19 cellular contexts compared by ENCODE assay signal in the genomic region with DNA sequence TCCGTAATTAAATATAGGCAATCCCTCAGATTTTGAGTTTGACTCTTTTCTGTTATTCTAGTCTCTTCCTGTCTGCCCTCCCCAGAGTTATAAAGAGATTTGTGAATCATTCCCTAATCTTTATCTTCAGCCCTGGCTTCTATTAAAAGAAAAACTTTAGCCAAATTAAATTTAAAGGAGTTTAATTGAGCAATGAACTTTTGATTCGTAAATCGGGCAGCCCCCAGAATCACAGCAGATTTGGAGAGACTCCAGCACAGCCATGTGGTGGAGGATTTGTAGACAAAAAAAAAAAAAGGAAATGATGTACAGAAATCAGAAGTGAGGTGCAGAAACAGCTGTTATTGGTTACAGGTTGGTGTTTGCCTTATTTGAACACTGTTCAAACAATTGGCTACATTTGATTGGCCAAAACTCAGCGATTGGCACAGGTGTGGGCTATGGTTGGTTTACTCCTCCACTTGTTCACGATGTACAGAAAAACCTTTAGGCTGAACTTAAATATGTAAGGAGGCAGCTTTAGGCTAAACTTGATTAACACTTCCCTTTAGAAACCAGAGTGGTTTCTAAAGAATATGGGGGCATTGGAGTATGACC. TPM values are rescaled to one million over a fixed set of nuclear protein-coding genes. Genes with fewer than 3 reads are reported as not detected.
DNase-seq lines count a peak whose midpoint lies in the region; ATAC-seq and TF ChIP-seq lines count a peak whose summit lies in the region.
"Had no signal": no experiment of that assay in that cellular context is flagged by ENCODE, and none has a peak within 500 bp of the region (broad histone marks: within the 10 kb centered on the region; RNA-seq: fewer than 3 reads in every experiment).

No MANE protein-coding gene starts in this region.

- H3K4me1 ChIP-seq in BE2C = peaks cover 20% of the 10 kb centered on the region
- peaks cover 22% of the 10 kb centered on the region for H3K4me1 ChIP-seq in mammary epithelial cell (ENCODE audit: insufficient read depth, low read length)
- peaks cover 28% of the 10 kb centered on the region for H3K4me1 ChIP-seq in CD4-positive, alpha-beta memory T cell (ENCODE audit: insufficient read depth, low read length)
- H3K4me1 ChIP-seq: colonic mucosa had no signal

- no TSS peak for BruUV-seq in mammary epithelial cell (replicated peaks; lab: Mats Ljungman, UMichigan)

- no peaks in the 10 kb centered on the region for H3K36me3 ChIP-seq in BE2C
- no peaks in the 10 kb centered on the region for H3K36me3 ChIP-seq in mammary epithelial cell (ENCODE audit: insufficient read depth, low read length)
- H3K36me3 ChIP-seq in CD4-positive, alpha-beta memory T cell (ENCODE audit: insufficient read depth, low read length) = no peaks in the 10 kb centered on the region
- H3K36me3 ChIP-seq: colonic mucosa had no signal

- no peak overlapping the region for H2AFZ ChIP-seq in mammary epithelial cell (ENCODE audit: low read depth, low read length)
- H2AFZ ChIP-seq: PC-9 had no signal

- TF ChIP-seq CTCF in BE2C (IDR thresholded peaks at IDR 0.05; ENCODE audit: low read depth, low read length) (no peak), activated B cell treated with CpG ODN at 0.5 μM for 24 hours (IDR thresholded peaks at IDR 0.05) (no peak), mammary epithelial cell (conservative IDR thresholded peaks at IDR 0.05 in 1 of 2, IDR thresholded peaks at IDR 0.05 in 1 of 2; ENCODE audit: extremely low read depth in 1 of 2, insufficient read depth in 1 of 2, low read depth in 1 of 2, low read length in 2 of 2) (no peak)

- in situ Hi-C loops in mammary epithelial cell (cut with MboI; ENCODE audit: low sequenced_read_pairs in 2 of 2) = no loop called here

- dilution Hi-C loops in mammary epithelial cell (cut with HindIII; ENCODE audit: low sequenced_read_pairs) = no loop called here

- H3K9me3 ChIP-seq in BE2C (no peaks in the 10 kb centered on the region), mammary epithelial cell (replicated peaks; ENCODE audit: insufficient read depth, low read length) (no peaks in the 10 kb centered on the region)
- H3K9me3 ChIP-seq in CD4-positive, alpha-beta memory T cell (ENCODE audit: control insufficient read depth in 1 of 2, low read length in 2 of 2) = no peaks in the 10 kb centered on the region
- H3K9me3 ChIP-seq: colonic mucosa had no signal

- H3K4me3 ChIP-seq in BE2C (ENCODE audit: low read depth, low read length) = peak overlapping the region; percentile 32
- no peak overlapping the region for H3K4me3 ChIP-seq in mammary epithelial cell (replicated peaks in 1 of 3; ENCODE audit: insufficient read depth in 1 of 3, low read depth in 2 of 3, low read length in 3 of 3)
- H3K4me3 ChIP-seq in CD4-positive, alpha-beta memory T cell (ENCODE audit: low read length in 2 of 2) = no peak overlapping the region
- H3K4me3 ChIP-seq: colonic mucosa, PC-9 had no signal

- H3K9ac ChIP-seq in mammary epithelial cell (ENCODE audit: insufficient read depth, low read length) = no peak overlapping the region

- H4K20me1 ChIP-seq in mammary epithelial cell (ENCODE audit: insufficient read depth, low read length) = peaks cover 2% of the 10 kb centered on the region

- WGBS in mammary epithelial cell (ENCODE audit: low coverage, missing lambda C conversion rate) = 89% methylated on average over 5 of the region's 5 CpGs

- no peaks in the 10 kb centered on the region for H3K27me3 Mint-ChIP-seq in activated B cell treated with CpG ODN at 0.5 μM for 24 hours
- peaks cover 0 to 3% of the 10 kb centered on the region in 2 donors for H3K27me3 Mint-ChIP-seq in CD4-positive, alpha-beta memory T cell
- H3K27me3 Mint-ChIP-seq: type B pancreatic cell had no signal

- DNase-seq in BE2C = peak; percentile 46
- no peak for DNase-seq in activated B cell treated with CpG ODN at 0.5 μM for 24 hours
- no peak for DNase-seq in DMS79 (lab: John Stamatoyannopoulos, UW)
- DNase-seq in mammary epithelial cell = no peak
- DNase-seq in CD4-positive, alpha-beta memory T cell = no peak
- no peak for DNase-seq in effector CD4-positive, alpha-beta T cell
- DNase-seq: activated CD4-positive, CD25-positive, alpha-beta regulatory T cell; activated gamma-delta T cell treated with Interleukin-2 at 50 U/mL for 16 hours; colonic mucosa; mesendoderm; NCI-H1417; NCI-H226; PC-9 had no signal

- H3K9me3 Mint-ChIP-seq in activated B cell treated with CpG ODN at 0.5 μM for 24 hours = no peaks in the 10 kb centered on the region
- H3K9me3 Mint-ChIP-seq in CD4-positive, alpha-beta memory T cell = no peaks in the 10 kb centered on the region
- H3K9me3 Mint-ChIP-seq: stimulated activated effector memory CD8-positive, alpha-beta T cell treated with anti-CD3 and anti-CD28 coated beads, Interleukin-12 subunit alpha, Interleukin-12 subunit beta, amount 100 ng/mL, for 72 hours; type B pancreatic cell had no signal

- peaks cover 8% of the 10 kb centered on the region for H3K36me3 Mint-ChIP-seq in activated B cell treated with CpG ODN at 0.5 μM for 24 hours (ENCODE audit: low read depth)
- H3K36me3 Mint-ChIP-seq in CD4-positive, alpha-beta memory T cell = peaks cover 0 to 8% of the 10 kb centered on the region in 2 donors
- H3K36me3 Mint-ChIP-seq: stimulated activated effector memory CD8-positive, alpha-beta T cell treated with anti-CD3 and anti-CD28 coated beads, Interleukin-12 subunit alpha, Interleukin-12 subunit beta, amount 100 ng/mL, for 72 hours; type B pancreatic cell had no signal

- no peak overlapping the region for H3K27ac ChIP-seq in mammary epithelial cell (ENCODE audit: insufficient read depth, low read depth, low read length)
- no peak overlapping the region for H3K27ac ChIP-seq in CD4-positive, alpha-beta memory T cell (ENCODE audit: low read depth, low read length)
- H3K27ac ChIP-seq: colonic mucosa, PC-9 had no signal

- H3K27me3 ChIP-seq in BE2C (no peaks in the 10 kb centered on the region), mammary epithelial cell (ENCODE audit: insufficient read depth, low read length) (no peaks in the 10 kb centered on the region)
- no peaks in the 10 kb centered on the region for H3K27me3 ChIP-seq in CD4-positive, alpha-beta memory T cell (ENCODE audit: insufficient read depth, low read length)
- H3K27me3 ChIP-seq: colonic mucosa had no signal

- CTCF ChIA-PET in activated B cell treated with CpG ODN at 0.5 μM for 24 hours (lab: Charles Lee) (interaction anchor here (1.3 to 1.7 kb wide), 3 partner anchors 10 to 122 kb away, joined by 3 to 7 read pairs (median 5); no protein-coding TSS in a partner anchor), mammary epithelial cell (lab: Charles Lee; ENCODE audit: low non-redundant PET) (no interaction called here)
- CTCF ChIA-PET in CD4-positive, alpha-beta memory T cell (lab: Charles Lee; ENCODE audit: partially characterized antibody) = interaction anchor here (1.0 to 7.2 kb wide), 6 partner anchors 9 to 204 kb away, joined by 3 to 76 read pairs (median 6); no protein-coding TSS in a partner anchor

- POLR2A ChIA-PET in activated B cell treated with CpG ODN at 0.5 μM for 24 hours (lab: Charles Lee) = interaction anchor here (0.9 to 1.9 kb wide), 2 partner anchors 110 to 441 kb away, joined by 3 to 6 read pairs; partner anchors contain the start of genes CUL5 and CWF19L2
- POLR2A ChIA-PET in CD4-positive, alpha-beta memory T cell (lab: Charles Lee; ENCODE audit: partially characterized antibody) = interaction anchor here (0.8 kb wide), 1 partner anchor 22 kb away, joined by 3 read pairs; no protein-coding TSS in a partner anchor

- peak; percentile 22 for ATAC-seq in GM18868 (IDR thresholded peaks at IDR 0.05; ENCODE audit: unreplicated experiment)
- ATAC-seq in HG03095 (IDR thresholded peaks at IDR 0.05; ENCODE audit: unreplicated experiment) = peak; percentile 26
- no peak for ATAC-seq in activated B cell treated with CpG ODN at 0.5 μM for 24 hours (ENCODE audit: low read depth)
- ATAC-seq: stimulated activated effector memory CD8-positive, alpha-beta T cell treated with anti-CD3 and anti-CD28 coated beads, Interleukin-12 subunit alpha, Interleukin-12 subunit beta, amount 100 ng/mL, for 72 hours had no signal

- intact Hi-C loops in activated B cell treated with CpG ODN at 0.5 μM for 24 hours (cut with micrococcal nuclease) (loop anchor here (5.0 to 10.0 kb wide), 2 partner anchors 1094 to 1493 kb away; partner anchors contain the start of genes AASDHPPT and KBTBD3), mammary epithelial cell (cut with micrococcal nuclease) (no loop called here)
- intact Hi-C loops in CD4-positive, alpha-beta memory T cell (cut with micrococcal nuclease) = loop anchor here (10.0 kb wide), 2 partner anchors 657 to 897 kb away; partner anchors contain the start of genes ATM, C11orf65 and NPAT

- H3K27ac Mint-ChIP-seq in activated B cell treated with CpG ODN at 0.5 μM for 24 hours = peak overlapping the region; percentile 62
- H3K27ac Mint-ChIP-seq in CD4-positive, alpha-beta memory T cell = no peak overlapping the region
- H3K27ac Mint-ChIP-seq: stimulated activated effector memory CD8-positive, alpha-beta T cell treated with anti-CD3 and anti-CD28 coated beads, Interleukin-12 subunit alpha, Interleukin-12 subunit beta, amount 100 ng/mL, for 72 hours; type B pancreatic cell had no signal

- H3K4me3 Mint-ChIP-seq in activated B cell treated with CpG ODN at 0.5 μM for 24 hours = peak overlapping the region; percentile 69
- H3K4me3 Mint-ChIP-seq in CD4-positive, alpha-beta memory T cell = peak overlapping the region in 1 of 8 donors; percentile 35
- H3K4me3 Mint-ChIP-seq: stimulated activated effector memory CD8-positive, alpha-beta T cell treated with anti-CD3 and anti-CD28 coated beads, Interleukin-12 subunit alpha, Interleukin-12 subunit beta, amount 100 ng/mL, for 72 hours; type B pancreatic cell had no signal

- H3K4me2 ChIP-seq in mammary epithelial cell (ENCODE audit: insufficient read depth, low read depth, low read length) = no peak overlapping the region
- H3K4me2 ChIP-seq: PC-9 had no signal

- peaks cover 54% of the 10 kb centered on the region for H3K4me1 Mint-ChIP-seq in activated B cell treated with CpG ODN at 0.5 μM for 24 hours
- peaks cover 21 to 39% (median 34%) of the 10 kb centered on the region in 4 donors for H3K4me1 Mint-ChIP-seq in CD4-positive, alpha-beta memory T cell

- H3K79me2 ChIP-seq in mammary epithelial cell (ENCODE audit: insufficient read depth, low read length) = peaks cover 20% of the 10 kb centered on the region

RNA-seq across cellular contexts. Expression of gene ALKBH8, which starts 2.3 kb away (rescaled TPM):
- 11.6 TPM for polyA plus RNA-seq in BE2C (2012; ENCODE audit: insufficient read depth, insufficient read length, low read depth)
- 11.8 and 12.4 TPM in 2 replicates for total RNA-seq in activated B cell treated with CpG ODN at 0.5 μM for 24 hours
- total RNA-seq in mammary epithelial cell = 1 to 10 TPM; 6.3 to 8.8 TPM
- 3.9 TPM for polyA plus RNA-seq in mammary epithelial cell
- 5.8 TPM for polyA minus RNA-seq in mammary epithelial cell
- total RNA-seq in CD4-positive, alpha-beta memory T cell = 10 to 100 TPM; 14.6 to 15.2 TPM
- 10 to 100 TPM in 1 of 2 donors, 1 to 10 TPM in 1; 3.5 to 11.9 TPM for polyA plus RNA-seq in CD4-positive, alpha-beta memory T cell

RNA-seq across cellular contexts. Expression of gene ELMOD1, which starts 23.1 kb away (rescaled TPM):
- not detected for polyA plus RNA-seq in BE2C (2012; ENCODE audit: insufficient read depth, insufficient read length, low read depth)
- total RNA-seq in activated B cell treated with CpG ODN at 0.5 μM for 24 hours (not detected in 2 replicates), mammary epithelial cell (under 1 TPM; 0.17 to 0.21 TPM)
- polyA plus RNA-seq in mammary epithelial cell = 0.03 TPM
- not detected for polyA minus RNA-seq in mammary epithelial cell
- not detected for total RNA-seq in CD4-positive, alpha-beta memory T cell
- not detected for polyA plus RNA-seq in CD4-positive, alpha-beta memory T cell
- total RNA-seq: glomerular endothelial cell; PC-9; T-helper 1 cell treated with Interleukin-12 subunit alpha and Interleukin-12 subunit beta and Interleukin-4 antibody, amounts not matched to agents 30 ng/mL and 1 ng/mL, for 36 hours had no signal
